13 cellular contexts compared by ENCODE assay signal in the genomic region with DNA sequence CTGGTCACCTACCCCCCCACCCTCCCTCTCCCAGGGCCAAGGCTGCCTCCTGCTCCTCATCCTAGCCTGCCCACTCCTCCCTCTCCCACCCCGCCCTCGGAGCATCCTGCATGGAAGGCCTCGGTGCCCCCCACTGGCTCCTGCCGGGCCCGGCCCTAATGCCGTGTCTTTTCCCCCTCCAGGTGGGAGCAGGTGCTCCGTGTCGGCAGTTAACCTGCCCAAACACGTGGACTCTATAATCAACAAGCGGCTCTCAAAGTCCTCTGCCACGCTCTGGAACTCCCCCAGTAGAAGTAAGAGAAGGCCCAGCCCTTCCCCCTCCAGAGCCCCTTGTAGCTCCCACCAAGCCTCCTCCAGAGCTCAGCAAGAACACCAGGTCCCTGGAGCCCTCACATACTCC. TPM values are rescaled to one million over a fixed set of nuclear protein-coding genes. Genes with fewer than 3 reads are reported as not detected.
A peak's percentile ranks its signal among the peaks of the same experiment; 100 is the strongest.
DNase-seq lines count a peak whose midpoint lies in the region; FAIRE-seq and TF ChIP-seq lines count a peak whose summit lies in the region.
"Had no signal": no experiment of that assay in that cellular context is flagged by ENCODE, and none has a peak within 500 bp of the region (broad histone marks: within the 10 kb centered on the region; RNA-seq: fewer than 3 reads in every experiment).

No MANE protein-coding gene starts in this region.

- H3K4me3 ChIP-seq in SU-DHL-6 (ENCODE audit: insufficient read depth, low read length, poor library complexity, severe bottlenecking) (no peak overlapping the region), keratinocyte (ENCODE audit: control insufficient read depth in 2 of 3, extremely low read depth in 1 of 3, insufficient read depth in 2 of 3, low read depth in 1 of 3, low read length in 3 of 3) (no peak overlapping the region)
- H3K4me3 ChIP-seq: adrenal gland had no signal

- H2AFZ ChIP-seq in SU-DHL-6 (ENCODE audit: low read depth, low read length, severe bottlenecking) (no peak overlapping the region), keratinocyte (ENCODE audit: control insufficient read depth, low read length) (no peak overlapping the region)

- H3K9ac ChIP-seq in SU-DHL-6 (ENCODE audit: low read length): no peak overlapping the region
- H3K9ac ChIP-seq in keratinocyte (ENCODE audit: control insufficient read depth, extremely low read depth, insufficient read depth, low read length): peak overlapping the region; percentile 12

- H3K27ac ChIP-seq in SU-DHL-6 (ENCODE audit: low read depth, low read length) (peak overlapping the region; percentile 43; the same call in 1 of the 2 replicates), keratinocyte (ENCODE audit: control insufficient read depth, insufficient read depth, low read length) (peak overlapping the region; percentile 55), temporal lobe (ENCODE audit: low read depth, low read length) (peak overlapping the region; percentile 77)
- H3K27ac ChIP-seq: adrenal gland had no signal

- H3K4me2 ChIP-seq in SU-DHL-6 (ENCODE audit: low read depth, low read length, poor library complexity, severe bottlenecking): no peak overlapping the region
- H3K4me2 ChIP-seq in keratinocyte (ENCODE audit: control insufficient read depth, extremely low read depth, insufficient read depth, low read depth, low read length): no peak overlapping the region

- H3K4me1 ChIP-seq in keratinocyte (ENCODE audit: control insufficient read depth, extremely low read depth, insufficient read depth, low read length): peaks cover 58% of the 10 kb centered on the region

- FAIRE-seq in keratinocyte (lab: Jason Lieb, UNC) (no peak), GM19239 (lab: Jason Lieb, UNC) (no peak)

- no peaks in the 10 kb centered on the region for H3F3A ChIP-seq in SU-DHL-6 (ENCODE audit: insufficient read depth)

- DNase-seq in NCI-H146 (lab: John Stamatoyannopoulos, UW) (peak; percentile 59), NCI-H146 treated with DMSO at 0.1 percent for 48 hours (lab: John Stamatoyannopoulos, UW; ENCODE audit: unreplicated experiment) (no peak), keratinocyte (ENCODE audit: low read depth, low spot score) (no peak), GM19239 (ENCODE audit: insufficient read length, low spot score) (no peak), NCI-H1694 treated with DMSO at 0.1 percent for 48 hours (lab: John Stamatoyannopoulos, UW) (no peak), CD1c-positive myeloid dendritic cell (ENCODE audit: extremely low spot score) (no peak)
- DNase-seq: 8988T, DMS79 treated with DMSO at 0.1 percent for 48 hours, kidney glomerular epithelial cell, NCI-H1092 treated with DMSO at 0.1 percent for 48 hours had no signal

- no peaks in the 10 kb centered on the region for H3K9me2 ChIP-seq in SU-DHL-6 (replicated peaks; ENCODE audit: insufficient read depth, low read length)

- no peaks in the 10 kb centered on the region for H3K36me3 ChIP-seq in SU-DHL-6 (ENCODE audit: low read length)
- H3K36me3 ChIP-seq in keratinocyte (ENCODE audit: control insufficient read depth in 2 of 2, extremely low read depth in 1 of 2, insufficient read depth in 2 of 2, low read length in 2 of 2): peaks cover 50 to 61% of the 10 kb centered on the region in 2 experiments

- H4K20me1 ChIP-seq in SU-DHL-6 (ENCODE audit: low read depth, low read length) (no peaks in the 10 kb centered on the region), keratinocyte (ENCODE audit: control insufficient read depth, extremely low read depth, insufficient read depth, low read length) (peaks cover 8% of the 10 kb centered on the region)

- dilution Hi-C loops in keratinocyte (cut with MboI; ENCODE audit: extremely low pct_ligation_motif_present, low sequenced_read_pairs): no loop called here

- H3K27me3 ChIP-seq in SU-DHL-6 (ENCODE audit: low read length) (no peaks in the 10 kb centered on the region), keratinocyte (ENCODE audit: control insufficient read depth, extremely low read depth, insufficient read depth, low read length) (no peaks in the 10 kb centered on the region)
- H3K27me3 ChIP-seq: adrenal gland had no signal

- H3K9me1 ChIP-seq in keratinocyte (ENCODE audit: control insufficient read depth, extremely low read depth, insufficient read depth, low read length): no peaks in the 10 kb centered on the region

- H3K9me3 ChIP-seq in SU-DHL-6 (ENCODE audit: insufficient read depth, low read length) (no peaks in the 10 kb centered on the region), keratinocyte (ENCODE audit: control insufficient read depth, low read depth, low read length) (no peaks in the 10 kb centered on the region)
- H3K9me3 ChIP-seq: adrenal gland had no signal

- no peak for TF ChIP-seq CTCF in SU-DHL-6 (IDR thresholded peaks at IDR 0.05; ENCODE audit: insufficient read depth, low read length, poor library complexity, severe bottlenecking)
- TF ChIP-seq CTCF in keratinocyte (optimal IDR thresholded peaks at IDR 0.05 in 1 of 3, IDR thresholded peaks at IDR 0.05 in 1 of 3, conservative IDR thresholded peaks at IDR 0.05 in 1 of 3; ENCODE audit: extremely low read depth in 1 of 3, insufficient read depth in 2 of 3, low read length in 3 of 3): no peak

- H3K79me2 ChIP-seq in SU-DHL-6 (ENCODE audit: insufficient read depth, low read length) (no peaks in the 10 kb centered on the region), keratinocyte (ENCODE audit: control insufficient read depth, insufficient read depth, low read length) (peaks cover 59% of the 10 kb centered on the region)

RNA-seq across cellular contexts. Expression of gene MAP7D1, which starts 18.8 kb away (rescaled TPM):
- 75.0 to 168 TPM (median 84.4 TPM) in 3 replicates for polyA plus RNA-seq in keratinocyte
- polyA plus RNA-seq in keratinocyte (2011; ENCODE audit: low read depth): 232 TPM
- polyA plus RNA-seq in keratinocyte (2011; cell fraction: cytosol; rRNA removed): 78.2 and 125 TPM in 2 replicates
- polyA plus RNA-seq in keratinocyte (2011; cell fraction: nucleus; rRNA removed): 171 and 172 TPM in 2 replicates
- 165 and 219 TPM in 2 replicates for polyA plus RNA-seq in keratinocyte (2012; ENCODE audit: low replicate concordance)
- polyA minus RNA-seq in keratinocyte: 61.2 to 253 TPM (median 62.4 TPM) in 3 replicates
- 213 TPM for polyA minus RNA-seq in keratinocyte (2011; cell fraction: cytosol; rRNA and poly(A)+ RNA removed)
- 86.6 and 113 TPM in 2 replicates for polyA minus RNA-seq in keratinocyte (2011; cell fraction: nucleus; rRNA and poly(A)+ RNA removed)
- total RNA-seq in temporal lobe: 52.9 TPM

RNA-seq across cellular contexts. Expression of gene TRAPPC3, which starts 25.4 kb away (rescaled TPM):
- polyA plus RNA-seq in keratinocyte: 145 to 173 TPM (median 169 TPM) in 3 replicates
- 97.0 TPM for polyA plus RNA-seq in keratinocyte (2011; ENCODE audit: low read depth)
- 145 and 218 TPM in 2 replicates for polyA plus RNA-seq in keratinocyte (2011; cell fraction: cytosol; rRNA removed)
- 115 TPM in 2 replicates for polyA plus RNA-seq in keratinocyte (2011; cell fraction: nucleus; rRNA removed)
- polyA plus RNA-seq in keratinocyte (2012; ENCODE audit: low replicate concordance): 105 and 147 TPM in 2 replicates
- polyA minus RNA-seq in keratinocyte: 18.6 to 56.0 TPM (median 55.2 TPM) in 3 replicates
- polyA minus RNA-seq in keratinocyte (2011; cell fraction: cytosol; rRNA and poly(A)+ RNA removed): 210 TPM
- 24.0 and 30.9 TPM in 2 replicates for polyA minus RNA-seq in keratinocyte (2011; cell fraction: nucleus; rRNA and poly(A)+ RNA removed)
- total RNA-seq in temporal lobe: 40.8 TPM

RNA-seq across cellular contexts. Expression of gene THRAP3, which starts 49.5 kb away (rescaled TPM):
- polyA plus RNA-seq in keratinocyte: 58.4 to 79.6 TPM (median 76.1 TPM) in 3 replicates
- polyA plus RNA-seq in keratinocyte (2011; ENCODE audit: low read depth): 85.5 TPM
- polyA plus RNA-seq in keratinocyte (2011; cell fraction: cytosol; rRNA removed): 34.3 and 59.9 TPM in 2 replicates
- 91.9 and 96.0 TPM in 2 replicates for polyA plus RNA-seq in keratinocyte (2011; cell fraction: nucleus; rRNA removed)
- polyA plus RNA-seq in keratinocyte (2012; ENCODE audit: low replicate concordance): 42.0 and 71.2 TPM in 2 replicates
- polyA minus RNA-seq in keratinocyte: 57.2 to 113 TPM (median 65.5 TPM) in 3 replicates
- polyA minus RNA-seq in keratinocyte (2011; cell fraction: cytosol; rRNA and poly(A)+ RNA removed): 32.4 TPM
- polyA minus RNA-seq in keratinocyte (2011; cell fraction: nucleus; rRNA and poly(A)+ RNA removed): 65.9 and 114 TPM in 2 replicates
- 69.8 TPM for total RNA-seq in temporal lobe

RNA-seq across cellular contexts. Expression of gene COL8A2, which starts 49.7 kb away (rescaled TPM):
- polyA plus RNA-seq in keratinocyte: 0.09 to 0.28 TPM (median 0.23 TPM) in 3 replicates
- polyA plus RNA-seq in keratinocyte (2011; ENCODE audit: low read depth): 0.06 TPM
- polyA plus RNA-seq in keratinocyte (2011; cell fraction: cytosol; rRNA removed): 0.05 and 0.06 TPM in 2 replicates
- 0.38 and 0.63 TPM in 2 replicates for polyA plus RNA-seq in keratinocyte (2011; cell fraction: nucleus; rRNA removed)
- 0.18 and 0.39 TPM in 2 replicates for polyA plus RNA-seq in keratinocyte (2012; ENCODE audit: low replicate concordance)
- polyA minus RNA-seq in keratinocyte: 0.06 to 1.1 TPM (median 0.30 TPM) in 3 replicates
- not detected for polyA minus RNA-seq in keratinocyte (2011; cell fraction: cytosol; rRNA and poly(A)+ RNA removed)
- polyA minus RNA-seq in keratinocyte (2011; cell fraction: nucleus; rRNA and poly(A)+ RNA removed): 0.53 and 0.54 TPM in 2 replicates
- 0.98 TPM for total RNA-seq in temporal lobe
